In genomic region chr11:94237447-94238153, GRCh38 we compare ENCODE assay signal across 8 cellular contexts.
DNase-seq lines count a peak whose midpoint lies in the region; ATAC-seq and TF ChIP-seq lines count a peak whose summit lies in the region.
"Not testable (repeated sequence)": the region's sequence is repeated elsewhere in the genome, so short reads cannot be mapped to it uniquely, and the experiment has no call there.

No MANE protein-coding gene starts in this region.

- H3K4ac ChIP-seq in mesendoderm (ENCODE audit: low read depth, low read length): not testable (repeated sequence)

- not testable (repeated sequence) for H2BK120ac ChIP-seq in mesendoderm (ENCODE audit: low read depth, low read length)

- intact Hi-C loops in left ventricle myocardium superior (cut with micrococcal nuclease); sciatic nerve (cut with DNase I): not testable (repeated sequence)

- not testable (repeated sequence) for H4K8ac ChIP-seq in mesendoderm (ENCODE audit: low read depth, low read length)

- not testable (repeated sequence) for H3K27ac ChIP-seq in DND-41 (ENCODE audit: low read length); Peyer's patch; brain microvascular endothelial cell; mesendoderm (ENCODE audit: low read depth, low read length); suprapubic skin

- not testable (repeated sequence) for H3K9me3 ChIP-seq in DND-41 (ENCODE audit: insufficient read depth, low read length, severe bottlenecking)
- H3K9me3 ChIP-seq in Peyer's patch: peaks cover 0 to 17% (median 6%) of the 10 kb centered on the region in 4 donors
- peaks cover 31% of the 10 kb centered on the region for H3K9me3 ChIP-seq in suprapubic skin

- peak overlapping the region; percentile 35 for H3K56ac ChIP-seq in mesendoderm (ENCODE audit: low read length)

- not testable (repeated sequence) for H3K9me3 Mint-ChIP-seq in activated CD4-positive, alpha-beta T cell treated with anti-CD3 and anti-CD28 coated beads, Interleukin-2, amount 10 ng/mL, durations not matched to agents 7 days and 5 days

- not testable (repeated sequence) for H3K18ac ChIP-seq in mesendoderm (ENCODE audit: low read length)

- not testable (repeated sequence) for H4K5ac ChIP-seq in mesendoderm (ENCODE audit: low read length)

- TF ChIP-seq EP300 in suprapubic skin (IDR thresholded peaks at IDR 0.05): not testable (repeated sequence)

- CTCF ChIA-PET in activated CD4-positive, alpha-beta T cell treated with anti-CD3 and anti-CD28 coated beads, Interleukin-2, amount 10 ng/mL, durations not matched to agents 7 days and 5 days (lab: Charles Lee): interaction anchor here (0.6 kb wide), 1 partner anchor 53 kb away, joined by 3 read pairs; no protein-coding TSS in a partner anchor

- no CpG with 5 or more reads among the region's 18 CpGs for whole genome bisulfite sequencing in mesendoderm (ENCODE audit: extremely low coverage, insufficient coverage, low lambda C conversion rate)
- WGBS in suprapubic skin: 82% methylated on average over 18 of the region's 18 CpGs

- H2BK5ac ChIP-seq in mesendoderm (ENCODE audit: low read length): not testable (repeated sequence)

- not testable (repeated sequence) for TF ChIP-seq CTCF in DND-41 (IDR thresholded peaks at IDR 0.05; ENCODE audit: borderline replicate concordance, extremely low read depth, low read length, poor library complexity, severe bottlenecking); Peyer's patch (IDR thresholded peaks at IDR 0.05); brain microvascular endothelial cell (IDR thresholded peaks at IDR 0.05; ENCODE audit: low read depth, low read length, missing control alignments); suprapubic skin (IDR thresholded peaks at IDR 0.05)

- H3K27me3 ChIP-seq in DND-41 (ENCODE audit: insufficient read depth, low read length, poor library complexity); Peyer's patch; brain microvascular endothelial cell (replicated peaks); mesendoderm (ENCODE audit: insufficient read depth, low read length, poor library complexity); suprapubic skin: not testable (repeated sequence)

- H2BK15ac ChIP-seq in mesendoderm (replicated peaks; ENCODE audit: low read depth): not testable (repeated sequence)

- H3K27me3 Mint-ChIP-seq in activated CD4-positive, alpha-beta T cell treated with anti-CD3 and anti-CD28 coated beads, Interleukin-2, amount 10 ng/mL, durations not matched to agents 7 days and 5 days: not testable (repeated sequence)

- H3K9ac ChIP-seq in DND-41 (ENCODE audit: low read depth, low read length); mesendoderm (ENCODE audit: low read length): not testable (repeated sequence)

- H2AFZ ChIP-seq in DND-41 (ENCODE audit: low read depth, low read length): not testable (repeated sequence)

- DNase-seq in DND-41: peak; percentile 23
- DNase-seq in Peyer's patch: peak in 2 of 3 donors; percentile 50 to 67
- DNase-seq in activated CD4-positive, alpha-beta T cell treated with anti-CD3 and anti-CD28 coated beads, Interleukin-2, amount 10 ng/mL, durations not matched to agents 7 days and 5 days: peak; percentile 12
- DNase-seq in brain microvascular endothelial cell: peak; percentile 7
- DNase-seq in left ventricle myocardium superior: peak; percentile 41
- DNase-seq in mesendoderm: peak; percentile 14
- peak; percentile 67 for DNase-seq in sciatic nerve (ENCODE audit: low spot score)
- DNase-seq in suprapubic skin (ENCODE audit: low spot score in 2 of 2): peak; percentile 83 to 91

- not testable (repeated sequence) for H3K27ac Mint-ChIP-seq in activated CD4-positive, alpha-beta T cell treated with anti-CD3 and anti-CD28 coated beads, Interleukin-2, amount 10 ng/mL, durations not matched to agents 7 days and 5 days

- ATAC-seq in DND-41 (ENCODE audit: insufficient read depth, low read depth); left ventricle myocardium superior; sciatic nerve: not testable (repeated sequence)

- not testable (repeated sequence) for H4K20me1 ChIP-seq in DND-41 (ENCODE audit: insufficient read depth, low read length)

- not testable (repeated sequence) for H3K36me3 ChIP-seq in DND-41 (ENCODE audit: insufficient read depth, low read length); Peyer's patch; brain microvascular endothelial cell (replicated peaks); mesendoderm (ENCODE audit: control insufficient read depth, insufficient read depth, low read length); suprapubic skin

- not testable (repeated sequence) for H3K4me1 Mint-ChIP-seq in activated CD4-positive, alpha-beta T cell treated with anti-CD3 and anti-CD28 coated beads, Interleukin-2, amount 10 ng/mL, durations not matched to agents 7 days and 5 days

- not testable (repeated sequence) for H3K4me2 ChIP-seq in DND-41 (ENCODE audit: insufficient read depth, low read length); mesendoderm (ENCODE audit: low read length)

- not testable (repeated sequence) for H3K79me1 ChIP-seq in mesendoderm (ENCODE audit: low read length)

- not testable (repeated sequence) for H3K4me3 ChIP-seq in DND-41 (ENCODE audit: low read depth in 1 of 2, low read length in 2 of 2); Peyer's patch; brain microvascular endothelial cell (ENCODE audit: low read depth, low read length); mesendoderm (ENCODE audit: low read length); suprapubic skin

- H3K23ac ChIP-seq in mesendoderm (ENCODE audit: low read length): not testable (repeated sequence)

- not testable (repeated sequence) for H3K79me2 ChIP-seq in DND-41 (ENCODE audit: insufficient read depth, low read length); mesendoderm (ENCODE audit: control insufficient read depth, insufficient read depth, low read length)

- H3K4me1 ChIP-seq in DND-41 (ENCODE audit: insufficient read depth, low read length); Peyer's patch; mesendoderm (ENCODE audit: control insufficient read depth, low read depth, low read length); suprapubic skin: not testable (repeated sequence)

- in situ Hi-C loops in brain microvascular endothelial cell (cut with HindIII; ENCODE audit: low pct_ligation_motif_present, low sequenced_read_pairs): not testable (repeated sequence)

- H3K4me3 Mint-ChIP-seq in activated CD4-positive, alpha-beta T cell treated with anti-CD3 and anti-CD28 coated beads, Interleukin-2, amount 10 ng/mL, durations not matched to agents 7 days and 5 days: not testable (repeated sequence)

- not testable (repeated sequence) for TF ChIP-seq POLR2A in Peyer's patch (IDR thresholded peaks at IDR 0.05); suprapubic skin (IDR thresholded peaks at IDR 0.05)

- not testable (repeated sequence) for H3K36me3 Mint-ChIP-seq in activated CD4-positive, alpha-beta T cell treated with anti-CD3 and anti-CD28 coated beads, Interleukin-2, amount 10 ng/mL, durations not matched to agents 7 days and 5 days (ENCODE audit: low read depth)

- H2AK5ac ChIP-seq in mesendoderm (ENCODE audit: low read length): not testable (repeated sequence)

- POLR2A ChIA-PET in activated CD4-positive, alpha-beta T cell treated with anti-CD3 and anti-CD28 coated beads, Interleukin-2, amount 10 ng/mL, durations not matched to agents 7 days and 5 days (lab: Charles Lee): not testable (repeated sequence)

Comparison
In these comparisons a context has a peak if more than half of its experiments do, and no peak if none do; other contexts are left out.
1. DNase-seq: peak in every context shown above with its lines; median percentile 87 in suprapubic skin; 67 in sciatic nerve; 58 in Peyer's patch; 41 in left ventricle myocardium superior; 23 in DND-41; 14 in mesendoderm; 12 in activated CD4-positive, alpha-beta T cell treated with anti-CD3 and anti-CD28 coated beads, Interleukin-2, amount 10 ng/mL, durations not matched to agents 7 days and 5 days; 7 in brain microvascular endothelial cell.